32 cellular contexts compared by ENCODE assay signal in the genomic region with DNA sequence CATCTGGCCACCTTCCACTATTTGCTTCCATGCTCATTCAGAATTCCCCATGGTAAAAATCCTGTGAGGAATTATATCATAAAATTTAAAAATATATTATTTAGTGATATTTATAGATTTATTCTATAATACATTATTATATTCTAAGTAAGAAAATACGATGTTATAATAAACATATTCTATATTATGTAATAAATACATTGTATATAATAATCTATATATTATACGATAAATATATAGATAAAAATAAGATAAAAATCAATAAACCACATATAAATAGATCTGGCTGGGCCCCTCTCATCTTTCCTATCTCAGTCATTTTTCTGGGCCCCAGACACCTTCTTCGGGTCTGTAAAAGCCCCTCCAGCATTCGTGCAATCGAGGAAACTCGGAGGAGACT.
"Had no signal": no experiment of that assay in that cellular context is flagged by ENCODE, and none has a peak within 500 bp of the region (broad histone marks: within the 10 kb centered on the region; RNA-seq: fewer than 3 reads in every experiment).

No MANE protein-coding gene starts in this region.

- ATAC-seq: activated CD8-positive, alpha-beta T cell treated with anti-CD3 and anti-CD28 coated beads for 36 hours; activated T-cell treated with anti-CD3 and anti-CD28 coated beads, Interleukin-2, amount 50 U/mL, for 4 hours; activated T-helper 17 cell treated with anti-CD3 and anti-CD28 coated beads, Interleukin-2, amount 50 U/mL, for 72 hours; effector memory CD8-positive, alpha-beta T cell; T-helper 17 cell had no signal

- H3K27me3 ChIP-seq: brain microvascular endothelial cell, esophagus squamous epithelium had no signal

- FAIRE-seq: astrocyte, bronchial epithelial cell, endothelial cell of umbilical vein had no signal

- H3K4me3 Mint-ChIP-seq: activated CD8-positive, alpha-beta T cell treated with anti-CD3 and anti-CD28 coated beads for 36 hours; activated naive CD8-positive, alpha-beta T cell; activated T-cell treated with anti-CD3 and anti-CD28 coated beads, Interleukin-2, amount 50 U/mL, for 4 hours; activated T-helper 17 cell treated with anti-CD3 and anti-CD28 coated beads, Interleukin-2, amount 50 U/mL, for 72 hours; central memory CD8-positive, alpha-beta T cell; dendritic cell treated with granulocyte-macrophage colony-stimulating factor and Interleukin-4, amounts not matched to agents 40 ng/mL and 50 ng/mL, for 4 days; effector memory CD8-positive, alpha-beta T cell; T-helper 17 cell; T-helper 2 cell treated with Interferon-gamma antibody and Interleukin-4, amounts not matched to agents 5 μg/mL and 100 μg/mL, for 36 hours had no signal

- H3K4me3 ChIP-seq: coronary artery, esophagus squamous epithelium had no signal

- H3K27ac ChIP-seq: brain microvascular endothelial cell, coronary artery, epithelial cell of prostate had no signal

- H3K36me3 ChIP-seq: brain microvascular endothelial cell, esophagus squamous epithelium had no signal

- H3K27ac Mint-ChIP-seq: activated CD8-positive, alpha-beta T cell treated with anti-CD3 and anti-CD28 coated beads for 36 hours; activated naive CD8-positive, alpha-beta T cell; activated T-helper 17 cell treated with anti-CD3 and anti-CD28 coated beads, Interleukin-2, amount 50 U/mL, for 72 hours; dendritic cell treated with granulocyte-macrophage colony-stimulating factor and Interleukin-4, amounts not matched to agents 40 ng/mL and 50 ng/mL, for 4 days; effector memory CD8-positive, alpha-beta T cell; T-helper 17 cell; T-helper 2 cell treated with Interferon-gamma antibody and Interleukin-4, amounts not matched to agents 5 μg/mL and 100 μg/mL, for 36 hours had no signal

- DNase-seq: activated CD4-positive, alpha-beta T cell treated with anti-CD3 and anti-CD28 coated beads for 1 hour; activated CD4-positive, alpha-beta T cell treated with anti-CD3 and anti-CD28 coated beads for 4 hours; activated CD4-positive, alpha-beta T cell treated with anti-CD3 and anti-CD28 coated beads, Interleukin-2, amount 50 U/mL, for 1 hour; activated CD4-positive, alpha-beta T cell treated with anti-CD3 and anti-CD28 coated beads, Interleukin-2, amount 50 U/mL, for 48 hours; activated CD8-positive, alpha-beta memory T cell treated with anti-CD3 and anti-CD28 coated beads for 24 hours; activated CD8-positive, alpha-beta T cell treated with anti-CD3 and anti-CD28 coated beads for 36 hours; activated effector memory CD4-positive, alpha-beta T cell treated with Interleukin-2 at 50 U/mL for 16 hours; activated gamma-delta T cell treated with Interleukin-2 at 50 U/mL for 16 hours; activated naive CD4-positive, alpha-beta T cell treated with anti-CD3 and anti-CD28 coated beads, Interleukin-2, amount 50 U/mL, for 16 hours; activated naive CD4-positive, alpha-beta T cell treated with Interleukin-2 at 50 U/mL for 16 hours; activated T-cell treated with anti-CD3 and anti-CD28 coated beads, Interleukin-2, amount 50 U/mL, for 4 hours; amniotic stem cell; anterior cingulate cortex; brain microvascular endothelial cell; effector CD4-positive, alpha-beta T cell; effector memory CD8-positive, alpha-beta T cell; esophagus squamous epithelium; foreskin melanocyte; head of caudate nucleus; T-helper 1 cell; T-helper 17 cell; T1000 had no signal

- H3K4me1 Mint-ChIP-seq: activated T-helper 17 cell treated with anti-CD3 and anti-CD28 coated beads, Interleukin-2, amount 50 U/mL, for 72 hours; central memory CD8-positive, alpha-beta T cell; T-helper 17 cell had no signal

- H3K9me3 Mint-ChIP-seq: activated CD8-positive, alpha-beta T cell treated with anti-CD3 and anti-CD28 coated beads for 36 hours; activated T-helper 17 cell treated with anti-CD3 and anti-CD28 coated beads, Interleukin-2, amount 50 U/mL, for 72 hours; central memory CD8-positive, alpha-beta T cell; effector memory CD8-positive, alpha-beta T cell; T-helper 2 cell treated with Interferon-gamma antibody and Interleukin-4, amounts not matched to agents 5 μg/mL and 100 μg/mL, for 36 hours had no signal

- H3K27me3 Mint-ChIP-seq: activated CD8-positive, alpha-beta T cell treated with anti-CD3 and anti-CD28 coated beads for 36 hours had no signal
